ENCODE assay signal across 4 cellular contexts in the genomic region with DNA sequence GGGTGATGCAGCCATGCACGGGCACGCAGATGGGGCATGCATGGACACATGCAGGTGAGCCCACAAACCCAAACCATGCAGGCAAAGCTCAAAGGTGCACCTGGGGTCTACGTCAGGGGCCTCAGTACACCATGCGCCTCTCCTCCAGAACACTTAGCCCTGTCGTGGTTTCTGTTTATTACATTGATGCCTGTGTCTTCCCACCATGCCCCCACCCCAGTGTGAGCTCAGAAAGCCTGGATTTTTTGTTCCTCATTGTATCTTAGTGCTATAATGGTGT. TPM values are rescaled to one million over a fixed set of nuclear protein-coding genes. Genes with fewer than 3 reads are reported as not detected.
"Had no signal": no experiment of that assay in that cellular context is flagged by ENCODE, and none has a peak within 500 bp of the region (broad histone marks: within the 10 kb centered on the region; RNA-seq: fewer than 3 reads in every experiment).

No MANE protein-coding gene starts in this region.

RNA-seq across cellular contexts. Expression of a gene that starts 9.4 kb away (rescaled TPM):
- total RNA-seq: right atrium auricular region had no signal
- polyA plus RNA-seq: pancreas, spleen, stomach had no signal
